22 cellular contexts compared by ENCODE assay signal in the genomic region with DNA sequence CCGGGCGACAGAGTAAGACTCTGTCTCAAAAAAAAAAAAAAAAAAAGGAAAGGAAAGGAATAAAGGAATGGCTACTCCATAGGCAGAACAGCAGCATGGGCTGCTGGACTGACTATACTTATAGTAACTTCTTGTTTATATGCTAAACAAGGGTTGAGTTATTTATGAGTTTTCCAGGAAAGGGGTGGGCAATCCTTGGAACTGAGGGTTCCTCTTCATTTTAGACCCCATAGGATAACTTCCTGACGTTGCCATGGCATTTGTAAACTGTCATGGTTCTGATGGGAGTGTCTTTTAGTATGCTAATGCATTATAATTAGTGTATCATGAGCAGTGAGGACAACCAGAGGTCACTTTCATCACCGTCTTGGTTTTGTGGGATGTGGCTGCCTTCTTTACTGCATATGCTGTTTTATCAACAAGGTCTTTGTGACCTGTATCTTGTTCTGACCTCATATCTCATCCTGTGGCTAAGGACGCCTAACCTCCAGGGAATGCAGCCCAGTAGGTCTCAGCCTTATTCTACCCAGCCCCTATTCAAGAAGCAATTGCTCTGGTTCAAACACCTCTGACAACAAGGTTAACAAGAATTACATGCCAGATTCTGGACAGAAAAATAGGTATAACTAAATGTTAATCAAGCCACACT.
"Had no signal": no experiment of that assay in that cellular context is flagged by ENCODE, and none has a peak within 500 bp of the region (broad histone marks: within the 10 kb centered on the region; RNA-seq: fewer than 3 reads in every experiment).

No MANE protein-coding gene starts in this region.

- H3K4me1 Mint-ChIP-seq: stimulated activated memory B cell treated with anti-CD40 and anti-IgM and Interleukin-4, amounts not matched to agents 10 μg/mL and 1 μg/mL and 100 μg/mL, for 72 hours had no signal

- H3K9ac ChIP-seq: parathyroid adenoma had no signal

- DNase-seq: activated CD4-positive, alpha-beta T cell treated with anti-CD3 and anti-CD28 coated beads, Interleukin-2, amount 50 U/mL, for 1 hour; activated CD4-positive, CD25-positive, alpha-beta regulatory T cell treated with anti-CD3 and anti-CD28 coated beads, Interleukin-2, amount 50 U/mL, for 72 hours; activated gamma-delta T cell treated with Interleukin-2 at 50 U/mL for 16 hours; adrenal gland; effector CD8-positive, alpha-beta T cell; left colon; midbrain; spleen; stimulated activated CD4-positive, alpha-beta T cell treated with anti-CD3 and anti-CD28 coated beads, Interleukin-4, amount 100 ng/mL, for 4 hours; T1000; tibial artery; uterus had no signal

- H3K36me3 Mint-ChIP-seq: activated naive CD4-positive, alpha-beta T cell treated with anti-CD3 and anti-CD28 coated beads, Interleukin-2, amount 50 U/mL, for 72 hours; stimulated activated memory B cell treated with anti-CD40 and anti-IgM and Interleukin-4, amounts not matched to agents 10 μg/mL and 1 μg/mL and 100 μg/mL, for 72 hours had no signal

- H3K9me3 ChIP-seq: adrenal gland, spleen, tibial artery, uterus had no signal

- H3K79me2 ChIP-seq: parathyroid adenoma had no signal

- H3K36me3 ChIP-seq: adrenal gland, spleen, tibial artery, uterus had no signal

- H2AFZ ChIP-seq: parathyroid adenoma had no signal

- H3K4me1 ChIP-seq: adrenal gland, parathyroid adenoma, spleen, uterus had no signal

- H3K27me3 ChIP-seq: adrenal gland, spleen, tibial artery, uterus had no signal

- H3K4me3 ChIP-seq: adrenal gland, lung, SK-N-MC, spleen, tibial artery, uterus had no signal

- ATAC-seq: activated naive CD4-positive, alpha-beta T cell treated with anti-CD3 and anti-CD28 coated beads, Interleukin-2, amount 50 U/mL, for 72 hours; left colon; sciatic nerve; stimulated activated memory B cell treated with anti-CD40 and anti-IgM and Interleukin-4, amounts not matched to agents 10 μg/mL and 1 μg/mL and 100 μg/mL, for 72 hours had no signal

- H3K4me3 Mint-ChIP-seq: dendritic cell treated with granulocyte-macrophage colony-stimulating factor and Interleukin-4, amounts not matched to agents 40 ng/mL and 50 ng/mL, for 4 days; stimulated activated memory B cell treated with anti-CD40 and anti-IgM and Interleukin-4, amounts not matched to agents 10 μg/mL and 1 μg/mL and 100 μg/mL, for 72 hours had no signal

- FAIRE-seq: bronchial epithelial cell, endothelial cell of umbilical vein, islet of Langerhans had no signal

- H3K9me3 Mint-ChIP-seq: dendritic cell treated with granulocyte-macrophage colony-stimulating factor and Interleukin-4, amounts not matched to agents 40 ng/mL and 50 ng/mL, for 4 days had no signal

- H3K27ac ChIP-seq: adrenal gland, parathyroid adenoma, SK-N-MC, spleen, tibial artery, uterus had no signal

- H3K27ac Mint-ChIP-seq: activated naive CD4-positive, alpha-beta T cell treated with anti-CD3 and anti-CD28 coated beads, Interleukin-2, amount 50 U/mL, for 72 hours; dendritic cell treated with granulocyte-macrophage colony-stimulating factor and Interleukin-4, amounts not matched to agents 40 ng/mL and 50 ng/mL, for 4 days; stimulated activated memory B cell treated with anti-CD40 and anti-IgM and Interleukin-4, amounts not matched to agents 10 μg/mL and 1 μg/mL and 100 μg/mL, for 72 hours had no signal
